In the genomic region with DNA sequence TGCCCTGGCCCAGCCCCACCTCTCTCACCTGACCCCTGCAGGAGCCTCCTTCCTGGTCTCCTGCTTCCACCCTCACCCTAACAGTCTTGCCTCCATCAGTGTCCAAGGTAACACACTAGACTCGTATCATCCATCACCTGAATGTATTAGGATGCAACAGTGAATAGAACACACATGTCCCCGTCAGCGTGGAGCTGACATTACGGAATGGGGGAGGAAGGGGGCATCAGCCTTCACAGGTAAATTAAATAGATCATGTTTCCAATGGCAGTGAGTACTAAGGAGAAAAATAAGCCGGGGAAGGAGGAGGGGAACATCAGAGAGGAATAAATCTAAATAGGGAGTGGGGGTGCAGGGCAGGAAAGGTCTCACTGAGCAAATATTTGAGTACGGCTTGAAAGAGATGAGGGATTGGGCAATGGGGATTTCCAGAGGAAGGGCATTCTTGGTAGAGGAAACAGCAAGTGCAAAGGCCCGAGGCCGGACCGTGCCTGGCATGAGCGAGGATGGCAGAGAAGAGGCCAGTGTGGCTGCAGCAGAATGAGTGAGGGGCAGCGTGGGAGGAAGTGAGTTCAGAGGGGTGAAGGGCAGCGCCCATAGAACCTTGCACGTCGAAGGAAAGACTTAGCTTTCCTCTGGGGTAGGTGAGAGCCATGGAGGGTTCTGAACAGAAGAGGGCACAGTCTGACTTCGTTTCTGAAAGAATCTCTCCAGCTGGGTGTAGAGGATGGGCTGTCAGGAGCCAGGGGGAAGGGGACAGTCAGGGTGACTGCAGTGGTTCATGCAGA, we compare ENCODE assay signal across 10 cellular contexts.
A peak's percentile ranks its signal among the peaks of the same experiment; 100 is the strongest.
DNase-seq lines count a peak whose midpoint lies in the region; ATAC-seq, FAIRE-seq and TF ChIP-seq lines count a peak whose summit lies in the region.
"Had no signal": no experiment of that assay in that cellular context is flagged by ENCODE, and none has a peak within 500 bp of the region (broad histone marks: within the 10 kb centered on the region; RNA-seq: fewer than 3 reads in every experiment).

No MANE protein-coding gene starts in this region.

- in situ Hi-C loops in K562 (cut with MboI) = no loop called here

- no peaks in the 10 kb centered on the region for H4K20me1 ChIP-seq in K562 (replicated peaks; ENCODE audit: control insufficient read depth, insufficient read depth, low read length)

- TF ChIP-seq CTCF in K562 (IDR thresholded peaks at IDR 0.05 in 2 of 3, conservative IDR thresholded peaks at IDR 0.05 in 1 of 3; ENCODE audit: insufficient read depth in 2 of 3, low read depth in 1 of 3, low read length in 3 of 3) = peak; percentile 19 to 40 (median 26); a peak in 3 of 6 replicates
- no peak for TF ChIP-seq CTCF in thyroid gland (IDR thresholded peaks at IDR 0.05)

- peak; percentile 45 to 60 for TF ChIP-seq RAD21 in K562 (CRISPR knock-in tag; conservative IDR thresholded peaks at IDR 0.05 in 1 of 2, IDR thresholded peaks at IDR 0.05 in 1 of 2)

- H3K27me3 ChIP-seq in K562 (ENCODE audit: control insufficient read depth in 2 of 2, insufficient read depth in 2 of 2, low read length in 2 of 2) (0 out of 5 replicates have a peak, but pooled peaks cover 2 to 7% of the 10 kb centered on the region in 2 experiments), thyroid gland (no peaks in the 10 kb centered on the region)

- no TSS peak for BruUV-seq in K562 (replicated peaks; lab: Mats Ljungman, UMichigan)

- H3K9me1 ChIP-seq in K562 (ENCODE audit: control insufficient read depth, insufficient read depth, low read length) = no peaks in the 10 kb centered on the region

- ATAC-seq in K562 = peak; percentile 48
- no peak for ATAC-seq in GM19452 (IDR thresholded peaks at IDR 0.05; ENCODE audit: unreplicated experiment)

- POLR2A ChIA-PET in K562 (lab: Yijun Ruan, JAX) = no interaction called here

- H3K4me2 ChIP-seq in K562 (ENCODE audit: insufficient read depth, low read length) = no peak overlapping the region

- intact Hi-C loops in K562 (cut with micrococcal nuclease) = no loop called here
- intact Hi-C loops in thyroid gland (cut with DNase I) = no loop called here

- WGBS in K562 (ENCODE audit: insufficient coverage, low coverage, missing lambda C conversion rate) = 31% methylated on average over 15 of the region's 15 CpGs
- 82 to 86% methylated on average over 15 of the region's 15 CpGs for WGBS in thyroid gland, 2 donors

- H3K79me2 ChIP-seq in K562 (ENCODE audit: control insufficient read depth, insufficient read depth, low read length) = no peaks in the 10 kb centered on the region

- TF ChIP-seq EP300 in K562 (IDR thresholded peaks at IDR 0.05; ENCODE audit: low read length) = no peak

- H2AFZ ChIP-seq in K562 (ENCODE audit: low read depth, low read length) = no peak overlapping the region

- CTCF ChIA-PET in K562 (lab: Yijun Ruan, JAX; ENCODE audit: low intra/inter-chr PET ratio) = interaction anchor here (2.2 kb wide), 1 partner anchor 60 kb away, joined by 9 read pairs; no protein-coding TSS in a partner anchor

- H3K9me3 ChIP-seq in K562 (replicated peaks; ENCODE audit: control insufficient read depth, insufficient read depth, low read depth, low read length) (no peaks in the 10 kb centered on the region), thyroid gland (no peaks in the 10 kb centered on the region)

- DNase-seq in NCI-H748 (lab: John Stamatoyannopoulos, UW; ENCODE audit: unreplicated experiment) = peak; percentile 61
- no peak for DNase-seq in NCI-H748 treated with DMSO at 0.1 percent for 48 hours (lab: John Stamatoyannopoulos, UW)
- no peak for DNase-seq in K562 (ENCODE audit: extremely low read depth in 1 of 4, low spot score in 3 of 4)
- peak; percentile 42 for DNase-seq in kidney tubule cell (ENCODE audit: low spot score)
- no peak for DNase-seq in thyroid gland
- DNase-seq in urothelium cell line (ENCODE audit: low spot score) = no peak
- no peak for DNase-seq in activated naive CD4-positive, alpha-beta T cell treated with Interleukin-2 at 50 U/mL for 16 hours
- DNase-seq: activated effector memory CD4-positive, alpha-beta T cell treated with anti-CD3 and anti-CD28 coated beads, Interleukin-2, amount 50 U/mL, for 16 hours; NCI-H446 had no signal

- H3K27ac ChIP-seq in K562 (ENCODE audit: extremely low read depth, low read depth, low read length) (no peak overlapping the region), thyroid gland (peak overlapping the region in 2 of 3 donors; percentile 68)

- H3K4me1 ChIP-seq in K562 (replicated peaks in 1 of 2; ENCODE audit: control insufficient read depth in 2 of 2, insufficient read depth in 2 of 2, low read length in 2 of 2) (peaks cover 2 to 14% of the 10 kb centered on the region in 2 experiments; a peak in 3 of 5 replicates), thyroid gland (peaks cover 22 to 51% of the 10 kb centered on the region in 2 donors)

- TF ChIP-seq POLR2A in K562 (conservative IDR thresholded peaks at IDR 0.05) = no peak
- no peak for TF ChIP-seq POLR2A in thyroid gland (IDR thresholded peaks at IDR 0.05)

- peak overlapping the region in 1 of 2 experiments; percentile 57; a peak in 2 of 4 replicates for H3K9ac ChIP-seq in K562 (ENCODE audit: insufficient read depth in 1 of 2, low read depth in 2 of 2, low read length in 2 of 2)

- no peak for FAIRE-seq in K562 (lab: Jason Lieb, UNC)
- no peak for FAIRE-seq in urothelium cell line (lab: Jason Lieb, UNC)

- H3K36me3 ChIP-seq in K562 (ENCODE audit: control insufficient read depth, insufficient read depth, low read length) = no peaks in the 10 kb centered on the region
- no peaks in the 10 kb centered on the region for H3K36me3 ChIP-seq in thyroid gland

- H3K4me3 ChIP-seq in K562 = no peak overlapping the region
- no peak overlapping the region for H3K4me3 ChIP-seq in thyroid gland (replicated peaks in 1 of 3)

TF ChIP-seq in K562, 482 proteins besides CTCF, POLR2A, EP300 and RAD21:
- peak; percentile 27; the same call in 1 of the 2 replicates for TF ChIP-seq DEAF1 (CRISPR knock-in tag; IDR thresholded peaks at IDR 0.05)
- no peak for TF ChIP-seq HES1 (IDR thresholded peaks at IDR 0.05; ENCODE audit: low read depth)
TF ChIP-seq in K562: peak in this region for 1.

Comparison
In these comparisons a context has a peak if more than half of its experiments do, and no peak if none do; other contexts are left out.
1. DNase-seq: peak in NCI-H748 (single experiment) and kidney tubule cell (single experiment); none in NCI-H748 treated with DMSO at 0.1 percent for 48 hours (single experiment), K562 (0 of 4), thyroid gland (0 of 2), urothelium cell line (single experiment) and activated naive CD4-positive, alpha-beta T cell treated with Interleukin-2 at 50 U/mL for 16 hours (single experiment).
2. CTCF ChIP-seq: peak in K562 (3 of 3); none in thyroid gland (0 of 6).